Comparison of ENCODE assay signal across 9 cellular contexts in genomic region chr2:16525265-16525887, GRCh38.
DNase-seq lines count a peak whose midpoint lies in the region; ATAC-seq and TF ChIP-seq lines count a peak whose summit lies in the region.
"Had no signal": no experiment of that assay in that cellular context is flagged by ENCODE, and none has a peak within 500 bp of the region (broad histone marks: within the 10 kb centered on the region; RNA-seq: fewer than 3 reads in every experiment).

No MANE protein-coding gene starts in this region.

- POLR2A ChIA-PET in OCI-LY7 (lab: Charles Lee) = interaction anchor here (0.5 to 0.8 kb wide), 3 partner anchors 11 to 141 kb away, joined by 3 to 4 read pairs (median 3); no protein-coding TSS in a partner anchor

- no peak overlapping the region for H3K4me3 ChIP-seq in OCI-LY7 (ENCODE audit: low read depth, low read length, poor library complexity, severe bottlenecking)
- H3K4me3 ChIP-seq: skin epidermis had no signal

- H4K20me1 ChIP-seq in OCI-LY7 (ENCODE audit: insufficient read depth, low read length) = no peaks in the 10 kb centered on the region

- ATAC-seq in GM18867 (IDR thresholded peaks at IDR 0.05; ENCODE audit: unreplicated experiment) = peak; percentile 42
- ATAC-seq in GM21447 (IDR thresholded peaks at IDR 0.05; ENCODE audit: unreplicated experiment) = no peak
- ATAC-seq in GM21515 (IDR thresholded peaks at IDR 0.05; ENCODE audit: unreplicated experiment) = no peak

- BruUV-seq in OCI-LY7 (replicated peaks; lab: Mats Ljungman, UMichigan) = no TSS peak

- H3K27me3 Mint-ChIP-seq in CD14-positive monocyte (ENCODE audit: low read depth in 3 of 3) = peaks cover 2 to 8% (median 6%) of the 10 kb centered on the region in 3 donors

- no peaks in the 10 kb centered on the region for H3K4me1 ChIP-seq in OCI-LY7 (ENCODE audit: insufficient read depth, low read length, poor library complexity, severe bottlenecking)

- H3K27ac Mint-ChIP-seq in CD14-positive monocyte = no peak overlapping the region

- no peaks in the 10 kb centered on the region for H3K36me3 ChIP-seq in OCI-LY7 (ENCODE audit: insufficient read depth, low read length)

- no peaks in the 10 kb centered on the region for H3K36me3 Mint-ChIP-seq in CD14-positive monocyte

- peak; percentile 95 for TF ChIP-seq CTCF in CD14-positive monocyte (IDR thresholded peaks at IDR 0.05)
- TF ChIP-seq CTCF in OCI-LY7 (conservative IDR thresholded peaks at IDR 0.05; ENCODE audit: low read length) = peak; percentile 90

- no peaks in the 10 kb centered on the region for H3K79me2 ChIP-seq in OCI-LY7 (ENCODE audit: insufficient read depth, low read depth, low read length)

- CTCF ChIA-PET in OCI-LY7 (lab: Charles Lee; ENCODE audit: unreplicated experiment) = interaction anchor here (0.6 kb wide), 1 partner anchor 194 kb away, joined by 3 read pairs; no protein-coding TSS in a partner anchor

- H2AFZ ChIP-seq in OCI-LY7 (ENCODE audit: low read length) = no peak overlapping the region

- H3K4me3 Mint-ChIP-seq in CD14-positive monocyte = no peak overlapping the region

- no peak overlapping the region for H3K27ac ChIP-seq in OCI-LY7 (ENCODE audit: low read depth, low read length, poor library complexity, severe bottlenecking)

- DNase-seq in CD14-positive monocyte (ENCODE audit: low spot score) (no peak), OCI-LY7 (ENCODE audit: low spot score) (peak; percentile 44), glomerular visceral epithelial cell (ENCODE audit: extremely low spot score) (peak; percentile 16), GM19240 (ENCODE audit: insufficient read length, low spot score) (no peak)
- DNase-seq in activated naive CD4-positive, alpha-beta T cell (lab: John Stamatoyannopoulos, UW) = no peak

- H3K9me3 ChIP-seq in OCI-LY7 (ENCODE audit: low read length) = no peaks in the 10 kb centered on the region

- no peak overlapping the region for H3K4me2 ChIP-seq in OCI-LY7 (ENCODE audit: low read length)

- intact Hi-C loops in CD14-positive monocyte (cut with micrococcal nuclease) = loop anchor here in 1 of 2 donors (5.0 kb wide), 1 partner anchor 232 kb away; no protein-coding TSS in a partner anchor
- intact Hi-C loops in OCI-LY7 (cut with micrococcal nuclease; ENCODE audit: unreplicated experiment) = loop anchor here (1.0 kb wide), 2 partner anchors 84 to 232 kb away; no protein-coding TSS in a partner anchor

- H3K4me1 Mint-ChIP-seq in CD14-positive monocyte = no peaks in the 10 kb centered on the region

- H3K9me2 ChIP-seq in OCI-LY7 (ENCODE audit: insufficient read depth, low read length) = no peaks in the 10 kb centered on the region

- H3K9me3 Mint-ChIP-seq in CD14-positive monocyte = no peaks in the 10 kb centered on the region

Comparison
In these comparisons a context has a peak if more than half of its experiments do, and no peak if none do; other contexts are left out.
1. DNase-seq: peak in OCI-LY7 (single experiment) and glomerular visceral epithelial cell (single experiment); none in CD14-positive monocyte (single experiment), GM19240 (single experiment) and activated naive CD4-positive, alpha-beta T cell (0 of 4).